ENCODE assay signal across 8 cellular contexts in the genomic region with DNA sequence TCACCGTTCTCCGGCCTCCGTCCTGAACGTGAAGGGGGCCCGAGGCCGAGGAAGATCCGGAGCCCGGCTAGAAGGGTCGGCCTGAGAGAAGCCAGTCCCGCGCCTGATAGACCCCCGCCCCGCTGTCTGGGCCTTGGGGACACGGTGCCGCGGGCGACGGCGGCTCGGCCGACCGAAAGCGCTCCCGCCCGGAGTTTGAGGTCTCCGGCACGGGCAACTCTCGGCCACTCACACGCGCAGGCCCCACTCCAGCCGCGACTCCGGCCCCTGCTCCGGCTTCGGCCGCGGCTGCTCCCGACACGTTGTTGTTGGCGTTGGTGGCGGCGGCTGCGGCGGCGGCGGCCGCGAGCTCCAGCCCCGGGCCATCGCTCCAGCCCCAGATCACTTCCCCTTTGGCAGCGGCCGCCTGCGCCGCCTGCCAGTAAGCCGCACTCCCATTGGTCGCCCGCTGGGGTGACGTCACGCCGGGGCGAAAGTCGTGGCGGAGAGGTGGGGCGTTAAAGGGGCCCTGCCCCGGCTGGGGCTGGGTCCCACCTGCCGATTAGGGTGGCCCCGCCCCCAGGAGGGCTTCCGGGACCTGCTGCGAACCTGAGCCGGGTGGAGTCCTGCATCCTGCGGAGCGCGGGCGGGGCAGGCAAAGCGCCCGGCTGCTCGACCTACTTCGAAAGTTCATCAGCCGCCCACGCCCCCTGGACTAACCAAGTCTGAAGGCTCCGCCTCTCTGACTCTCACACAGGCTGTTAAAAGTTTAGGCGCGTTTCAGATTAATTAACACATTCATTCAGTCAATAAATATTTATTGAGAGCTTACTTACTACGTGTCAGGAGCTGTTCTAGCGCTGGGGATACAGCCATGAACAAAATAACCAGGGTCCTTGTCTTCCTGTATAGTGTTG. TPM values are rescaled to one million over a fixed set of nuclear protein-coding genes. Genes with fewer than 3 reads are reported as not detected.
DNase-seq lines count a peak whose midpoint lies in the region; ATAC-seq, FAIRE-seq and TF ChIP-seq lines count a peak whose summit lies in the region.

A gene with protein sequence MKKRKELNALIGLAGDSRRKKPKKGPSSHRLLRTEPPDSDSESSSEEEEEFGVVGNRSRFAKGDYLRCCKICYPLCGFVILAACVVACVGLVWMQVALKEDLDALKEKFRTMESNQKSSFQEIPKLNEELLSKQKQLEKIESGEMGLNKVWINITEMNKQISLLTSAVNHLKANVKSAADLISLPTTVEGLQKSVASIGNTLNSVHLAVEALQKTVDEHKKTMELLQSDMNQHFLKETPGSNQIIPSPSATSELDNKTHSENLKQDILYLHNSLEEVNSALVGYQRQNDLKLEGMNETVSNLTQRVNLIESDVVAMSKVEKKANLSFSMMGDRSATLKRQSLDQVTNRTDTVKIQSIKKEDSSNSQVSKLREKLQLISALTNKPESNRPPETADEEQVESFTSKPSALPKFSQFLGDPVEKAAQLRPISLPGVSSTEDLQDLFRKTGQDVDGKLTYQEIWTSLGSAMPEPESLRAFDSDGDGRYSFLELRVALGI (minus strand): TSS at position 388 of the 896 bp plus-strand sequence. CDS start 1,027 bp downstream, outside the sequence.

- peak within 1 kb of the TSS; percentile 96 for H2AFZ ChIP-seq in OCI-LY1 (ENCODE audit: low read length)

- DNase-seq in Calu3 = peak; percentile 100
- DNase-seq in activated CD8-positive, alpha-beta memory T cell treated with anti-CD3 and anti-CD28 coated beads, Interleukin-2, amount 50 U/mL, for 48 hours = peak; percentile 100
- peak; percentile 94 to 99 for DNase-seq in mesothelial cell of epicardium (ENCODE audit: low spot score in 2 of 2, unreplicated experiment in 2 of 2)
- peak; percentile 98 to 99 for DNase-seq in stimulated activated CD8-positive, alpha-beta memory T cell treated with anti-CD3 and anti-CD28 coated beads, Interleukin-15, amount 100 ng/mL, for 48 hours (ENCODE audit: low read depth in 2 of 2)

- peak within 1 kb of the TSS; percentile 70 for H3K27ac ChIP-seq in HUES64 (ENCODE audit: low read depth, low read length)
- no peak within 1 kb of the TSS for H3K27ac ChIP-seq in OCI-LY1 (ENCODE audit: low read depth, low read length, poor library complexity, severe bottlenecking)

- H3K4me1 Mint-ChIP-seq in Calu3 (ENCODE audit: low read depth, unreplicated experiment) (peaks cover 39% of the 10 kb centered on the region), mesothelial cell of epicardium (peaks cover 40% of the 10 kb centered on the region)

- H3K27me3 Mint-ChIP-seq in Calu3 (ENCODE audit: unreplicated experiment) = no peaks in the 10 kb centered on the region
- H3K27me3 Mint-ChIP-seq in mesothelial cell of epicardium (ENCODE audit: low read depth) = peaks cover 8% of the 10 kb centered on the region

- H3K27me3 ChIP-seq in HUES64 (ENCODE audit: insufficient read depth, low read length) = no peaks in the 10 kb centered on the region; the same call in 1 of the 2 replicates
- H3K27me3 ChIP-seq in OCI-LY1 (ENCODE audit: insufficient read depth, low read length) = no peaks in the 10 kb centered on the region

- H3K9me3 Mint-ChIP-seq in Calu3 (ENCODE audit: low read depth, unreplicated experiment) = no peaks in the 10 kb centered on the region
- H3K9me3 Mint-ChIP-seq in mesothelial cell of epicardium = no peaks in the 10 kb centered on the region

- no peaks in the 10 kb centered on the region for H3K9me2 ChIP-seq in OCI-LY1 (ENCODE audit: low read depth, low read length)

- peaks cover 17% of the 10 kb centered on the region for H3K4me1 ChIP-seq in HUES64 (ENCODE audit: insufficient read depth, low read length)
- H3K4me1 ChIP-seq in OCI-LY1 (ENCODE audit: insufficient read depth, low read length, severe bottlenecking) = peaks cover 26% of the 10 kb centered on the region

- H3K36me3 Mint-ChIP-seq in Calu3 (ENCODE audit: insufficient read depth, unreplicated experiment) (peaks cover 52% of the 10 kb centered on the region), mesothelial cell of epicardium (peaks cover 5% of the 10 kb centered on the region)

- H3K9ac ChIP-seq in HUES64 (ENCODE audit: low read depth, low read length) (peak within 1 kb of the TSS; percentile 87), OCI-LY1 (ENCODE audit: low read length) (peak within 1 kb of the TSS; percentile 83)

- WGBS in HUES64 = under 1% methylated on average over 85 of the region's 85 CpGs

- H3K27ac Mint-ChIP-seq in Calu3 (ENCODE audit: unreplicated experiment) (peak within 1 kb of the TSS; percentile 90), mesothelial cell of epicardium (peak within 1 kb of the TSS; percentile 89)

- BruUV-seq in Calu3 (replicated peaks; lab: Mats Ljungman, UMichigan) = no TSS peak

- CTCF ChIA-PET in Calu3 (lab: Charles Lee) = no interaction called here

- no peaks in the 10 kb centered on the region for H3K9me3 ChIP-seq in HUES64 (ENCODE audit: insufficient read depth, low read depth, low read length)
- no peaks in the 10 kb centered on the region for H3K9me3 ChIP-seq in OCI-LY1 (ENCODE audit: low read length)

- peaks cover 11% of the 10 kb centered on the region for H3K79me2 ChIP-seq in OCI-LY1 (ENCODE audit: insufficient read depth, low read length)

- ATAC-seq in GM21447 (IDR thresholded peaks at IDR 0.05; ENCODE audit: unreplicated experiment) = peak; percentile 91

- H3K36me3 ChIP-seq in HUES64 (ENCODE audit: insufficient read depth, low read length) (peaks cover 29% of the 10 kb centered on the region), OCI-LY1 (ENCODE audit: insufficient read depth, low read length) (peaks cover 19% of the 10 kb centered on the region; the same call in 1 of the 2 replicates)

- peak; percentile 18 for FAIRE-seq in endometrium (lab: Jason Lieb, UNC)

- H3K4me3 Mint-ChIP-seq in Calu3 (ENCODE audit: low read depth, unreplicated experiment) (peak within 1 kb of the TSS; percentile 91), mesothelial cell of epicardium (peak within 1 kb of the TSS; percentile 83)

- intact Hi-C loops in Calu3 (cut with micrococcal nuclease; ENCODE audit: unreplicated experiment) = no loop called here

- H3K4me2 ChIP-seq in OCI-LY1 (ENCODE audit: low read length) = peak within 1 kb of the TSS; percentile 88

- H3K4me3 ChIP-seq in HUES64 (ENCODE audit: low read length) (peak within 1 kb of the TSS; percentile 93), OCI-LY1 (ENCODE audit: low read depth, low read length, poor library complexity, severe bottlenecking) (peak within 1 kb of the TSS; percentile 71)

- TF ChIP-seq CTCF in Calu3 (IDR thresholded peaks at IDR 0.05; ENCODE audit: unreplicated experiment) (no peak), OCI-LY1 (IDR thresholded peaks at IDR 0.05; ENCODE audit: low read length) (no peak), mesothelial cell of epicardium (IDR thresholded peaks at IDR 0.05; ENCODE audit: unreplicated experiment) (no peak)

- no peaks in the 10 kb centered on the region for H4K20me1 ChIP-seq in OCI-LY1 (ENCODE audit: insufficient read depth, low read length)

- no peaks in the 10 kb centered on the region for H3F3A ChIP-seq in OCI-LY1 (ENCODE audit: insufficient read depth, low read length)

RNA-seq across cellular contexts. Expression of the gene that starts here (rescaled TPM):
- total RNA-seq in Calu3 (2022) (104 and 108 TPM in 2 replicates), mesothelial cell of epicardium (60.5 to 64.5 TPM (median 61.2 TPM) in 3 replicates)
- polyA plus RNA-seq in HUES64 (2013, experiment 1 of 2) = 23.6 TPM
- polyA plus RNA-seq in HUES64 (2013, experiment 2 of 2) = 27.0 TPM
